Comparison of ENCODE assay signal across 42 cellular contexts in the genomic region with DNA sequence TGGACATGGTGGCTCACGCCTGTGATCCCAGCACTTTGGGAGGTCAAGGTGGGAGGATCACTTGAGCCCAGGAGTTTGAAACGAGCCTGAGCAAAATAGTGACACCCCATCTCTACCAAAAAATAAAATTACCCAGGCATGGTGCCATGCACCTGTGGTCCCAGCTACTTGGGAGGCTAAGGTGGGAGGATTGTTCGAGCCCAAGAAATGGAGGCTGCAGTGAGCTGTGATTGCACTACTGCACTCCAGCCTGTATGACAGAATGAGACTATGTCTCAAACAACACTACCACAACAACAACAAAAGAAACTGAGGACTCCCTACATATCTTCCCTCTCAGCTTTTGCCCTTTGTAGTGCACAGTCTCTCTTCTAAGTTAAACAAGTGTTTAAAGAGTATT. TPM values are rescaled to one million over a fixed set of nuclear protein-coding genes. Genes with fewer than 3 reads are reported as not detected.
"Had no signal": no experiment of that assay in that cellular context is flagged by ENCODE, and none has a peak within 500 bp of the region (broad histone marks: within the 10 kb centered on the region; RNA-seq: fewer than 3 reads in every experiment).

No MANE protein-coding gene starts in this region.

- H3K4me1 ChIP-seq: adrenal gland, ascending aorta, body of pancreas, breast epithelium had no signal

- H3K27ac Mint-ChIP-seq: activated naive CD4-positive, alpha-beta T cell treated with anti-CD3 and anti-CD28 coated beads for 36 hours; activated naive CD4-positive, alpha-beta T cell treated with anti-CD3 and anti-CD28 coated beads, Interleukin-2, amount 10 ng/mL, durations not matched to agents 7 days and 5 days; activated naive CD4-positive, alpha-beta T cell treated with anti-CD3 and anti-CD28 coated beads, Interleukin-2, amount 50 U/mL, for 24 hours; activated naive CD4-positive, alpha-beta T cell treated with anti-CD3 and anti-CD28 coated beads, Interleukin-2, amount 50 U/mL, for 72 hours; activated naive CD8-positive, alpha-beta T cell; activated naive CD8-positive, alpha-beta T cell treated with anti-CD3 and anti-CD28 coated beads for 36 hours; activated naive CD8-positive, alpha-beta T cell treated with anti-CD3 and anti-CD28 coated beads, Interleukin-2, amount 10 ng/mL, durations not matched to agents 7 days and 5 days; activated naive CD8-positive, alpha-beta T cell treated with anti-CD3 and anti-CD28 coated beads, Interleukin-2, amount 50 U/mL, for 24 hours; activated T-cell treated with anti-CD3 and anti-CD28 coated beads, Interleukin-2, amount 50 U/mL, for 24 hours; activated T-cell treated with anti-CD3 and anti-CD28 coated beads, Interleukin-2, amount 50 U/mL, for 72 hours; activated T-helper 1 cell treated with anti-CD3 and anti-CD28 coated beads, Interleukin-12 subunit alpha, Interleukin-12 subunit beta, Interleukin-2, Interleukin-4 antibody, amounts not matched to agents 30 ng/mL and 10 ng/mL and 1 ng/mL, durations not matched to agents 14 hours and 24 hours and 36 hours; activated T-helper 17 cell treated with anti-CD3 and anti-CD28 coated beads, Interleukin-2, amount 50 U/mL, for 72 hours; activated T-helper 2 cell treated with anti-CD3 and anti-CD28 coated beads, Interferon-gamma antibody, Interleukin-2, Interleukin-4, amounts not matched to agents 10 μg/mL and 5 μg/mL and 100 μg/mL, durations not matched to agents 14 hours and 24 hours and 36 hours; brain had no signal

- H3K36me3 ChIP-seq: adrenal gland, ascending aorta, brain microvascular endothelial cell, breast epithelium, cardiac muscle cell had no signal

- H3K4me3 Mint-ChIP-seq: activated naive CD4-positive, alpha-beta T cell treated with anti-CD3 and anti-CD28 coated beads for 36 hours; activated naive CD4-positive, alpha-beta T cell treated with anti-CD3 and anti-CD28 coated beads, Interleukin-2, amount 10 ng/mL, durations not matched to agents 7 days and 5 days; activated naive CD4-positive, alpha-beta T cell treated with anti-CD3 and anti-CD28 coated beads, Interleukin-2, amount 50 U/mL, for 24 hours; activated naive CD8-positive, alpha-beta T cell; activated naive CD8-positive, alpha-beta T cell treated with anti-CD3 and anti-CD28 coated beads for 36 hours; activated naive CD8-positive, alpha-beta T cell treated with anti-CD3 and anti-CD28 coated beads, Interleukin-2, amount 10 ng/mL, durations not matched to agents 7 days and 5 days; activated naive CD8-positive, alpha-beta T cell treated with anti-CD3 and anti-CD28 coated beads, Interleukin-2, amount 50 U/mL, for 24 hours; activated T-cell treated with anti-CD3 and anti-CD28 coated beads, Interleukin-2, amount 50 U/mL, for 24 hours; activated T-cell treated with anti-CD3 and anti-CD28 coated beads, Interleukin-2, amount 50 U/mL, for 4 hours; activated T-cell treated with anti-CD3 and anti-CD28 coated beads, Interleukin-2, amount 50 U/mL, for 72 hours; activated T-helper 1 cell treated with anti-CD3 and anti-CD28 coated beads, Interleukin-12 subunit alpha, Interleukin-12 subunit beta, Interleukin-2, Interleukin-4 antibody, amounts not matched to agents 30 ng/mL and 10 ng/mL and 1 ng/mL, durations not matched to agents 14 hours and 24 hours and 36 hours; activated T-helper 17 cell treated with anti-CD3 and anti-CD28 coated beads, Interleukin-2, amount 50 U/mL, for 72 hours; brain; central memory CD8-positive, alpha-beta T cell had no signal

- H3K27ac ChIP-seq: adrenal gland, ascending aorta, body of pancreas, brain microvascular endothelial cell, breast epithelium, cardiac muscle cell had no signal

- H3K27me3 ChIP-seq: adrenal gland, ascending aorta, body of pancreas, brain microvascular endothelial cell, breast epithelium, cardiac muscle cell had no signal

- H3K4me1 Mint-ChIP-seq: activated naive CD4-positive, alpha-beta T cell treated with anti-CD3 and anti-CD28 coated beads, Interleukin-2, amount 10 ng/mL, durations not matched to agents 7 days and 5 days; activated naive CD4-positive, alpha-beta T cell treated with anti-CD3 and anti-CD28 coated beads, Interleukin-2, amount 50 U/mL, for 24 hours; activated naive CD8-positive, alpha-beta T cell treated with anti-CD3 and anti-CD28 coated beads for 36 hours; activated naive CD8-positive, alpha-beta T cell treated with anti-CD3 and anti-CD28 coated beads, Interleukin-2, amount 10 ng/mL, durations not matched to agents 7 days and 5 days; activated naive CD8-positive, alpha-beta T cell treated with anti-CD3 and anti-CD28 coated beads, Interleukin-2, amount 50 U/mL, for 24 hours; activated T-helper 17 cell treated with anti-CD3 and anti-CD28 coated beads, Interleukin-2, amount 50 U/mL, for 72 hours; central memory CD8-positive, alpha-beta T cell had no signal

- DNase-seq: activated effector memory CD4-positive, alpha-beta T cell treated with anti-CD3 and anti-CD28 coated beads, Interleukin-2, amount 50 U/mL, for 16 hours; activated effector memory CD4-positive, alpha-beta T cell treated with Interleukin-2 at 50 U/mL for 16 hours; activated gamma-delta T cell; activated gamma-delta T cell treated with Interleukin-2 at 50 U/mL for 16 hours; activated naive CD4-positive, alpha-beta T cell; activated naive CD4-positive, alpha-beta T cell treated with anti-CD3 and anti-CD28 coated beads for 36 hours; activated naive CD4-positive, alpha-beta T cell treated with anti-CD3 and anti-CD28 coated beads, Interleukin-2, amount 10 ng/mL, durations not matched to agents 7 days and 5 days; activated naive CD4-positive, alpha-beta T cell treated with anti-CD3 and anti-CD28 coated beads, Interleukin-2, amount 50 U/mL, for 16 hours; activated naive CD4-positive, alpha-beta T cell treated with Interleukin-2 at 50 U/mL for 16 hours; activated naive CD8-positive, alpha-beta T cell treated with anti-CD3 and anti-CD28 coated beads for 36 hours; activated naive CD8-positive, alpha-beta T cell treated with anti-CD3 and anti-CD28 coated beads, Interleukin-2, amount 10 ng/mL, durations not matched to agents 7 days and 5 days; activated naive CD8-positive, alpha-beta T cell treated with anti-CD3 and anti-CD28 coated beads, Interleukin-2, amount 50 U/mL, for 24 hours; activated T-cell treated with anti-CD3 and anti-CD28 coated beads, Interleukin-2, amount 50 U/mL, for 1 hour; activated T-cell treated with anti-CD3 and anti-CD28 coated beads, Interleukin-2, amount 50 U/mL, for 24 hours; activated T-cell treated with anti-CD3 and anti-CD28 coated beads, Interleukin-2, amount 50 U/mL, for 4 hours; activated T-cell treated with anti-CD3 and anti-CD28 coated beads, Interleukin-2, amount 50 U/mL, for 48 hours; activated T-cell treated with anti-CD3 and anti-CD28 coated beads, Interleukin-2, amount 50 U/mL, for 72 hours; adrenal gland; amniotic stem cell; amygdala; anterior cingulate cortex; aorta; body of pancreas; brain microvascular endothelial cell; caudate nucleus; central memory CD4-positive, alpha-beta T cell; cerebellar nuclear complex had no signal

- ATAC-seq: activated naive CD4-positive, alpha-beta T cell treated with anti-CD3 and anti-CD28 coated beads, Interleukin-2, amount 50 U/mL, for 72 hours; activated naive CD8-positive, alpha-beta T cell treated with anti-CD3 and anti-CD28 coated beads, Interleukin-2, amount 50 U/mL, for 24 hours; activated T-cell treated with anti-CD3 and anti-CD28 coated beads, Interleukin-2, amount 50 U/mL, for 4 hours; activated T-cell treated with anti-CD3 and anti-CD28 coated beads, Interleukin-2, amount 50 U/mL, for 72 hours; activated T-helper 17 cell treated with anti-CD3 and anti-CD28 coated beads, Interleukin-2, amount 50 U/mL, for 72 hours; body of pancreas had no signal

- H3K9me3 Mint-ChIP-seq: activated naive CD4-positive, alpha-beta T cell treated with anti-CD3 and anti-CD28 coated beads for 36 hours; activated naive CD4-positive, alpha-beta T cell treated with anti-CD3 and anti-CD28 coated beads, Interleukin-2, amount 10 ng/mL, durations not matched to agents 7 days and 5 days; activated naive CD4-positive, alpha-beta T cell treated with anti-CD3 and anti-CD28 coated beads, Interleukin-2, amount 50 U/mL, for 24 hours; activated naive CD4-positive, alpha-beta T cell treated with anti-CD3 and anti-CD28 coated beads, Interleukin-2, amount 50 U/mL, for 72 hours; activated naive CD8-positive, alpha-beta T cell treated with anti-CD3 and anti-CD28 coated beads for 36 hours; activated naive CD8-positive, alpha-beta T cell treated with anti-CD3 and anti-CD28 coated beads, Interleukin-2, amount 10 ng/mL, durations not matched to agents 7 days and 5 days; activated naive CD8-positive, alpha-beta T cell treated with anti-CD3 and anti-CD28 coated beads, Interleukin-2, amount 50 U/mL, for 24 hours; activated T-cell treated with anti-CD3 and anti-CD28 coated beads, Interleukin-2, amount 50 U/mL, for 24 hours; activated T-cell treated with anti-CD3 and anti-CD28 coated beads, Interleukin-2, amount 50 U/mL, for 4 hours; activated T-cell treated with anti-CD3 and anti-CD28 coated beads, Interleukin-2, amount 50 U/mL, for 72 hours; activated T-helper 1 cell treated with anti-CD3 and anti-CD28 coated beads, Interleukin-12 subunit alpha, Interleukin-12 subunit beta, Interleukin-2, Interleukin-4 antibody, amounts not matched to agents 30 ng/mL and 10 ng/mL and 1 ng/mL, durations not matched to agents 14 hours and 24 hours and 36 hours; activated T-helper 17 cell treated with anti-CD3 and anti-CD28 coated beads, Interleukin-2, amount 50 U/mL, for 72 hours; activated T-helper 2 cell treated with anti-CD3 and anti-CD28 coated beads, Interferon-gamma antibody, Interleukin-2, Interleukin-4, amounts not matched to agents 10 μg/mL and 5 μg/mL and 100 μg/mL, durations not matched to agents 14 hours and 24 hours and 36 hours; brain; central memory CD8-positive, alpha-beta T cell had no signal

- FAIRE-seq: astrocyte, bronchial epithelial cell had no signal

- H3K9me3 ChIP-seq: adrenal gland, ascending aorta, body of pancreas, breast epithelium had no signal

- H3K36me3 Mint-ChIP-seq: activated naive CD4-positive, alpha-beta T cell treated with anti-CD3 and anti-CD28 coated beads, Interleukin-2, amount 10 ng/mL, durations not matched to agents 7 days and 5 days; activated naive CD4-positive, alpha-beta T cell treated with anti-CD3 and anti-CD28 coated beads, Interleukin-2, amount 50 U/mL, for 24 hours; activated naive CD4-positive, alpha-beta T cell treated with anti-CD3 and anti-CD28 coated beads, Interleukin-2, amount 50 U/mL, for 72 hours; activated naive CD8-positive, alpha-beta T cell; activated naive CD8-positive, alpha-beta T cell treated with anti-CD3 and anti-CD28 coated beads for 36 hours; activated naive CD8-positive, alpha-beta T cell treated with anti-CD3 and anti-CD28 coated beads, Interleukin-2, amount 10 ng/mL, durations not matched to agents 7 days and 5 days; brain had no signal

- H3K4me3 ChIP-seq: adrenal gland, ascending aorta, body of pancreas, breast epithelium, cardiac muscle cell had no signal

RNA-seq across cellular contexts. Expression of gene UPP2, which starts 53.3 kb away (rescaled TPM):
- total RNA-seq: activated naive CD4-positive, alpha-beta T cell treated with anti-CD3 and anti-CD28 coated beads for 36 hours; activated naive CD4-positive, alpha-beta T cell treated with anti-CD3 and anti-CD28 coated beads, Interleukin-2, amount 50 U/mL, for 72 hours; activated naive CD8-positive, alpha-beta T cell treated with anti-CD3 and anti-CD28 coated beads for 36 hours; activated naive CD8-positive, alpha-beta T cell treated with anti-CD3 and anti-CD28 coated beads, Interleukin-2, amount 10 ng/mL, durations not matched to agents 7 days and 5 days; activated T-cell treated with anti-CD3 and anti-CD28 coated beads, Interleukin-2, amount 50 U/mL, for 4 hours; activated T-cell treated with anti-CD3 and anti-CD28 coated beads, Interleukin-2, amount 50 U/mL, for 72 hours; activated T-helper 1 cell treated with anti-CD3 and anti-CD28 coated beads, Interleukin-12 subunit alpha, Interleukin-12 subunit beta, Interleukin-2, Interleukin-4 antibody, amounts not matched to agents 30 ng/mL and 10 ng/mL and 1 ng/mL, durations not matched to agents 14 hours and 24 hours and 36 hours; activated T-helper 17 cell treated with anti-CD3 and anti-CD28 coated beads, Interleukin-2, amount 50 U/mL, for 72 hours; activated T-helper 2 cell treated with anti-CD3 and anti-CD28 coated beads, Interferon-gamma antibody, Interleukin-2, Interleukin-4, amounts not matched to agents 10 μg/mL and 5 μg/mL and 100 μg/mL, durations not matched to agents 14 hours and 24 hours and 36 hours; aorta; ascending aorta; astrocyte; body of pancreas; bronchial epithelial cell; cardiac muscle cell; cardiac septum; chondrocyte had no signal
- polyA plus RNA-seq: aorta, cardiac muscle cell had no signal
